In genomic region chr4:150828159-150828558, GRCh38 we compare ENCODE assay signal across 8 cellular contexts.
A peak's percentile ranks its signal among the peaks of the same experiment; 100 is the strongest.
DNase-seq lines count a peak whose midpoint lies in the region; ATAC-seq and TF ChIP-seq lines count a peak whose summit lies in the region.

No MANE protein-coding gene starts in this region.

- ATAC-seq in GM19463 (IDR thresholded peaks at IDR 0.05; ENCODE audit: unreplicated experiment): peak; percentile 92
- ATAC-seq in HG03520 (IDR thresholded peaks at IDR 0.05; ENCODE audit: unreplicated experiment): peak; percentile 96

- no peaks in the 10 kb centered on the region for H3K36me3 ChIP-seq in mesendoderm (ENCODE audit: control insufficient read depth, insufficient read depth, low read length)

- H3K9me3 Mint-ChIP-seq in endothelial cell (ENCODE audit: unreplicated experiment): no peaks in the 10 kb centered on the region

- TF ChIP-seq CTCF in endothelial cell (IDR thresholded peaks at IDR 0.05; ENCODE audit: unreplicated experiment): no peak

- no peak overlapping the region for H3K56ac ChIP-seq in mesendoderm (ENCODE audit: low read length)

- H3K79me1 ChIP-seq in mesendoderm (ENCODE audit: low read length): no peaks in the 10 kb centered on the region

- H4K8ac ChIP-seq in mesendoderm (ENCODE audit: low read depth, low read length): no peak overlapping the region

- H2BK15ac ChIP-seq in mesendoderm (replicated peaks; ENCODE audit: low read depth): no peak overlapping the region

- peaks cover 12% of the 10 kb centered on the region for H3K36me3 Mint-ChIP-seq in endothelial cell (ENCODE audit: low read depth, unreplicated experiment)

- WGBS in mesendoderm (ENCODE audit: extremely low coverage, insufficient coverage, low lambda C conversion rate): no CpG with 5 or more reads among the region's 8 CpGs

- no peak overlapping the region for H4K5ac ChIP-seq in mesendoderm (ENCODE audit: low read length)

- H3K27me3 Mint-ChIP-seq in endothelial cell (ENCODE audit: unreplicated experiment): peaks cover 2% of the 10 kb centered on the region

- peaks cover 14% of the 10 kb centered on the region for H3K4me1 Mint-ChIP-seq in endothelial cell (ENCODE audit: unreplicated experiment)

- H3K4me2 ChIP-seq in mesendoderm (ENCODE audit: low read length): no peak overlapping the region

- no peak overlapping the region for H3K18ac ChIP-seq in mesendoderm (ENCODE audit: low read length)

- no peaks in the 10 kb centered on the region for H3K27me3 ChIP-seq in mesendoderm (ENCODE audit: insufficient read depth, low read length, poor library complexity)

- H2BK5ac ChIP-seq in mesendoderm (ENCODE audit: low read length): no peak overlapping the region

- no peak overlapping the region for H3K27ac ChIP-seq in mesendoderm (ENCODE audit: low read depth, low read length)

- no peak overlapping the region for H2AK5ac ChIP-seq in mesendoderm (ENCODE audit: low read length)

- H3K27ac Mint-ChIP-seq in endothelial cell (ENCODE audit: unreplicated experiment): no peak overlapping the region

- no peak overlapping the region for H3K4ac ChIP-seq in mesendoderm (ENCODE audit: low read depth, low read length)

- DNase-seq in Ammon's horn (ENCODE audit: low spot score) (peak; percentile 10), inferior parietal cortex (ENCODE audit: extremely low spot score) (no peak), mesendoderm (no peak), endothelial cell (ENCODE audit: low spot score) (no peak)
- peak; percentile 46 to 57 for DNase-seq in activated T-cell treated with anti-CD3 and anti-CD28 coated beads, Interleukin-2, amount 50 U/mL, for 48 hours
- DNase-seq in stimulated activated CD8-positive, alpha-beta memory T cell treated with anti-CD3 and anti-CD28 coated beads, Interleukin-15, amount 100 ng/mL, for 48 hours (ENCODE audit: low read depth in 2 of 2): peak; percentile 17 to 36

- H3K23ac ChIP-seq in mesendoderm (ENCODE audit: low read length): no peak overlapping the region

- H3K9ac ChIP-seq in mesendoderm (ENCODE audit: low read length): no peak overlapping the region

- H2BK120ac ChIP-seq in mesendoderm (ENCODE audit: low read depth, low read length): no peak overlapping the region

- H3K4me3 Mint-ChIP-seq in endothelial cell (ENCODE audit: unreplicated experiment): no peak overlapping the region

- no peaks in the 10 kb centered on the region for H3K79me2 ChIP-seq in mesendoderm (ENCODE audit: control insufficient read depth, insufficient read depth, low read length)

- no peak overlapping the region for H3K4me3 ChIP-seq in mesendoderm (ENCODE audit: low read length)

- H3K4me1 ChIP-seq in mesendoderm (ENCODE audit: control insufficient read depth, low read depth, low read length): peaks cover 2% of the 10 kb centered on the region

Comparison
In these comparisons a context has a peak if more than half of its experiments do, and no peak if none do; other contexts are left out.
1. DNase-seq: peak in Ammon's horn (single experiment), activated T-cell treated with anti-CD3 and anti-CD28 coated beads, Interleukin-2, amount 50 U/mL, for 48 hours (2 of 2) and stimulated activated CD8-positive, alpha-beta memory T cell treated with anti-CD3 and anti-CD28 coated beads, Interleukin-15, amount 100 ng/mL, for 48 hours (2 of 2); none in inferior parietal cortex (single experiment), mesendoderm (single experiment) and endothelial cell (single experiment).